1 cellular context compared by ENCODE assay signal in the genomic region with DNA sequence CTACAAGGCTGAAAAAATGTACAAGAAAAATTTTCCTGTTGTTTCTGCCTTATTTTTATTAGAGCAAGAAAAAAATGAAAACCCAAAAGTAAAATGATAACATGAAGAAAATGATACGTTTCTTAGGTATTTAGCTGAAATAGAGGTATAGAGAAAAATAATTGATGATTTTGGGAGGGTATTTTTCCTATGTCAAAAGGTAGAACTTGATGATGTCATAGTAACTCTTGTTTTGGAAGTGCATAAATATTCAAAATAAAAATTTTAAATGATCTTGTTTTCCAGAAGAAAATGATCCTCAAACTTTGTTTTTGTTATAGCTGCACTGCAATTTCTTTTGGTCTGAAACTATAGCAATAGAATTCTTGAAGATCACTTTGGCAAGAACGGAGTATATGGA.
TF ChIP-seq lines count a peak whose summit lies in the region.

No MANE protein-coding gene starts in this region.

TF ChIP-seq in HepG2, 621 proteins besides CTCF, POLR2A, EP300 and RAD21 (continued from another document):
- TF ChIP-seq, protein P1, sequence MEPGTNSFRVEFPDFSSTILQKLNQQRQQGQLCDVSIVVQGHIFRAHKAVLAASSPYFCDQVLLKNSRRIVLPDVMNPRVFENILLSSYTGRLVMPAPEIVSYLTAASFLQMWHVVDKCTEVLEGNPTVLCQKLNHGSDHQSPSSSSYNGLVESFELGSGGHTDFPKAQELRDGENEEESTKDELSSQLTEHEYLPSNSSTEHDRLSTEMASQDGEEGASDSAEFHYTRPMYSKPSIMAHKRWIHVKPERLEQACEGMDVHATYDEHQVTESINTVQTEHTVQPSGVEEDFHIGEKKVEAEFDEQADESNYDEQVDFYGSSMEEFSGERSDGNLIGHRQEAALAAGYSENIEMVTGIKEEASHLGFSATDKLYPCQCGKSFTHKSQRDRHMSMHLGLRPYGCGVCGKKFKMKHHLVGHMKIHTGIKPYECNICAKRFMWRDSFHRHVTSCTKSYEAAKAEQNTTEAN (CRISPR knock-in tag; conservative IDR thresholded peaks at IDR 0.05) = no peak
- TF ChIP-seq TEAD2 (CRISPR knock-in tag; IDR thresholded peaks at IDR 0.05) (no peak), CREB1 (IDR thresholded peaks at IDR 0.05) (peak; percentile 57; the same call in 1 of the 2 replicates), CREB1 (CRISPR knock-in tag; IDR thresholded peaks at IDR 0.05) (no peak), PCBP1 (IDR thresholded peaks at IDR 0.05; ENCODE audit: borderline replicate concordance, low read depth, low read length) (no peak), DNMT1 (CRISPR knock-in tag; IDR thresholded peaks at IDR 0.05) (no peak), NFRKB (IDR thresholded peaks at IDR 0.05) (no peak), MTF1 (CRISPR knock-in tag; IDR thresholded peaks at IDR 0.05) (no peak), PRPF4 (IDR thresholded peaks at IDR 0.05; ENCODE audit: low read depth, low read length, poor library complexity, severe bottlenecking) (no peak), ZMAT3 (CRISPR knock-in tag; conservative IDR thresholded peaks at IDR 0.05) (no peak), RBM39 (IDR thresholded peaks at IDR 0.05; ENCODE audit: low read depth, low read length, poor library complexity, severe bottlenecking) (no peak), ZNF75D (CRISPR knock-in tag; IDR thresholded peaks at IDR 0.05; ENCODE audit: borderline replicate concordance) (no peak)
- TF ChIP-seq, protein P2, sequence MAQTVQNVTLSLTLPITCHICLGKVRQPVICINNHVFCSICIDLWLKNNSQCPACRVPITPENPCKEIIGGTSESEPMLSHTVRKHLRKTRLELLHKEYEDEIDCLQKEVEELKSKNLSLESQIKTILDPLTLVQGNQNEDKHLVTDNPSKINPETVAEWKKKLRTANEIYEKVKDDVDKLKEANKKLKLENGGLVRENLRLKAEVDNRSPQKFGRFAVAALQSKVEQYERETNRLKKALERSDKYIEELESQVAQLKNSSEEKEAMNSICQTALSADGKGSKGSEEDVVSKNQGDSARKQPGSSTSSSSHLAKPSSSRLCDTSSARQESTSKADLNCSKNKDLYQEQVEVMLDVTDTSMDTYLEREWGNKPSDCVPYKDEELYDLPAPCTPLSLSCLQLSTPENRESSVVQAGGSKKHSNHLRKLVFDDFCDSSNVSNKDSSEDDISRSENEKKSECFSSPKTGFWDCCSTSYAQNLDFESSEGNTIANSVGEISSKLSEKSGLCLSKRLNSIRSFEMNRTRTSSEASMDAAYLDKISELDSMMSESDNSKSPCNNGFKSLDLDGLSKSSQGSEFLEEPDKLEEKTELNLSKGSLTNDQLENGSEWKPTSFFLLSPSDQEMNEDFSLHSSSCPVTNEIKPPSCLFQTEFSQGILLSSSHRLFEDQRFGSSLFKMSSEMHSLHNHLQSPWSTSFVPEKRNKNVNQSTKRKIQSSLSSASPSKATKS (CRISPR knock-in tag; IDR thresholded peaks at IDR 0.05) = no peak
- TF ChIP-seq, protein P3, sequence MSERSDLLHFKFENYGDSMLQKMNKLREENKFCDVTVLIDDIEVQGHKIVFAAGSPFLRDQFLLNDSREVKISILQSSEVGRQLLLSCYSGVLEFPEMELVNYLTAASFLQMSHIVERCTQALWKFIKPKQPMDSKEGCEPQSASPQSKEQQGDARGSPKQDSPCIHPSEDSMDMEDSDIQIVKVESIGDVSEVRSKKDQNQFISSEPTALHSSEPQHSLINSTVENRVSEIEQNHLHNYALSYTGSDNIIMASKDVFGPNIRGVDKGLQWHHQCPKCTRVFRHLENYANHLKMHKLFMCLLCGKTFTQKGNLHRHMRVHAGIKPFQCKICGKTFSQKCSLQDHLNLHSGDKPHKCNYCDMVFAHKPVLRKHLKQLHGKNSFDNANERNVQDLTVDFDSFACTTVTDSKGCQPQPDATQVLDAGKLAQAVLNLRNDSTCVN (CRISPR knock-in tag; IDR thresholded peaks at IDR 0.05; ENCODE audit: borderline replicate concordance) = no peak
- TF ChIP-seq, protein P4, sequence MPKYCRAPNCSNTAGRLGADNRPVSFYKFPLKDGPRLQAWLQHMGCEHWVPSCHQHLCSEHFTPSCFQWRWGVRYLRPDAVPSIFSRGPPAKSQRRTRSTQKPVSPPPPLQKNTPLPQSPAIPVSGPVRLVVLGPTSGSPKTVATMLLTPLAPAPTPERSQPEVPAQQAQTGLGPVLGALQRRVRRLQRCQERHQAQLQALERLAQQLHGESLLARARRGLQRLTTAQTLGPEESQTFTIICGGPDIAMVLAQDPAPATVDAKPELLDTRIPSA (CRISPR knock-in tag; IDR thresholded peaks at IDR 0.05; ENCODE audit: borderline replicate concordance) = no peak
- TF ChIP-seq, protein P5, sequence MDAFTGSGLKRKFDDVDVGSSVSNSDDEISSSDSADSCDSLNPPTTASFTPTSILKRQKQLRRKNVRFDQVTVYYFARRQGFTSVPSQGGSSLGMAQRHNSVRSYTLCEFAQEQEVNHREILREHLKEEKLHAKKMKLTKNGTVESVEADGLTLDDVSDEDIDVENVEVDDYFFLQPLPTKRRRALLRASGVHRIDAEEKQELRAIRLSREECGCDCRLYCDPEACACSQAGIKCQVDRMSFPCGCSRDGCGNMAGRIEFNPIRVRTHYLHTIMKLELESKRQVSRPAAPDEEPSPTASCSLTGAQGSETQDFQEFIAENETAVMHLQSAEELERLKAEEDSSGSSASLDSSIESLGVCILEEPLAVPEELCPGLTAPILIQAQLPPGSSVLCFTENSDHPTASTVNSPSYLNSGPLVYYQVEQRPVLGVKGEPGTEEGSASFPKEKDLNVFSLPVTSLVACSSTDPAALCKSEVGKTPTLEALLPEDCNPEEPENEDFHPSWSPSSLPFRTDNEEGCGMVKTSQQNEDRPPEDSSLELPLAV (CRISPR knock-in tag; conservative IDR thresholded peaks at IDR 0.05; ENCODE audit: low read depth) = no peak
- TF ChIP-seq, protein P6, sequence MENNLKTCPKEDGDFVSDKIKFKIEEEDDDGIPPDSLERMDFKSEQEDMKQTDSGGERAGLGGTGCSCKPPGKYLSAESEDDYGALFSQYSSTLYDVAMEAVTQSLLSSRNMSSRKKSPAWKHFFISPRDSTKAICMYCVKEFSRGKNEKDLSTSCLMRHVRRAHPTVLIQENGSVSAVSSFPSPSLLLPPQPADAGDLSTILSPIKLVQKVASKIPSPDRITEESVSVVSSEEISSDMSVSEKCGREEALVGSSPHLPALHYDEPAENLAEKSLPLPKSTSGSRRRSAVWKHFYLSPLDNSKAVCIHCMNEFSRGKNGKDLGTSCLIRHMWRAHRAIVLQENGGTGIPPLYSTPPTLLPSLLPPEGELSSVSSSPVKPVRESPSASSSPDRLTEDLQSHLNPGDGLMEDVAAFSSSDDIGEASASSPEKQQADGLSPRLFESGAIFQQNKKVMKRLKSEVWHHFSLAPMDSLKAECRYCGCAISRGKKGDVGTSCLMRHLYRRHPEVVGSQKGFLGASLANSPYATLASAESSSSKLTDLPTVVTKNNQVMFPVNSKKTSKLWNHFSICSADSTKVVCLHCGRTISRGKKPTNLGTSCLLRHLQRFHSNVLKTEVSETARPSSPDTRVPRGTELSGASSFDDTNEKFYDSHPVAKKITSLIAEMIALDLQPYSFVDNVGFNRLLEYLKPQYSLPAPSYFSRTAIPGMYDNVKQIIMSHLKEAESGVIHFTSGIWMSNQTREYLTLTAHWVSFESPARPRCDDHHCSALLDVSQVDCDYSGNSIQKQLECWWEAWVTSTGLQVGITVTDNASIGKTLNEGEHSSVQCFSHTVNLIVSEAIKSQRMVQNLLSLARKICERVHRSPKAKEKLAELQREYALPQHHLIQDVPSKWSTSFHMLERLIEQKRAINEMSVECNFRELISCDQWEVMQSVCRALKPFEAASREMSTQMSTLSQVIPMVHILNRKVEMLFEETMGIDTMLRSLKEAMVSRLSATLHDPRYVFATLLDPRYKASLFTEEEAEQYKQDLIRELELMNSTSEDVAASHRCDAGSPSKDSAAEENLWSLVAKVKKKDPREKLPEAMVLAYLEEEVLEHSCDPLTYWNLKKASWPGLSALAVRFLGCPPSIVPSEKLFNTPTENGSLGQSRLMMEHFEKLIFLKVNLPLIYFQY (CRISPR knock-in tag; IDR thresholded peaks at IDR 0.05; ENCODE audit: borderline replicate concordance) = no peak
